In genomic region chr11:67431346-67432249, GRCh38 we compare ENCODE assay signal across 24 cellular contexts. TPM values are rescaled to one million over a fixed set of nuclear protein-coding genes. Genes with fewer than 3 reads are reported as not detected.
DNase-seq lines count a peak whose midpoint lies in the region; ATAC-seq and TF ChIP-seq lines count a peak whose summit lies in the region.
"Had no signal": no experiment of that assay in that cellular context is flagged by ENCODE, and none has a peak within 500 bp of the region (broad histone marks: within the 10 kb centered on the region; RNA-seq: fewer than 3 reads in every experiment).

No MANE protein-coding gene starts in this region.

- no peak overlapping the region for H3K14ac ChIP-seq in H9 (ENCODE audit: insufficient read depth, low read length)

- no peak overlapping the region for H2BK12ac ChIP-seq in H9 (ENCODE audit: insufficient read length, low read depth, low read length)

- no peak overlapping the region for H2BK15ac ChIP-seq in H9 (ENCODE audit: low read depth, low read length)

- H3K27me3 Mint-ChIP-seq in CD8-positive, alpha-beta T cell (ENCODE audit: low read depth): no peaks in the 10 kb centered on the region
- H3K27me3 Mint-ChIP-seq in H9 (ENCODE audit: low read depth): no peaks in the 10 kb centered on the region; the same call in 1 of the 2 replicates
- no peaks in the 10 kb centered on the region for H3K27me3 Mint-ChIP-seq in activated naive CD8-positive, alpha-beta T cell
- no peaks in the 10 kb centered on the region for H3K27me3 Mint-ChIP-seq in natural killer cell treated with Interleukin-12 subunit alpha and Interleukin-12 subunit beta and Interleukin-15 and Interleukin-18, amount 100 ng/mL, for 72 hours
- H3K27me3 Mint-ChIP-seq in osteocyte (ENCODE audit: unreplicated experiment): no peaks in the 10 kb centered on the region

- no peaks in the 10 kb centered on the region for H3K9me3 ChIP-seq in CD8-positive, alpha-beta T cell (ENCODE audit: low read length)
- H3K9me3 ChIP-seq in H9 (ENCODE audit: control insufficient read depth, low read depth, low read length) (no peaks in the 10 kb centered on the region), hepatocyte (ENCODE audit: low read depth) (no peaks in the 10 kb centered on the region), WERI-Rb-1 (ENCODE audit: severe bottlenecking) (no peaks in the 10 kb centered on the region)
- H3K9me3 ChIP-seq: adrenal gland, upper lobe of right lung had no signal

- H3K23ac ChIP-seq in H9 (ENCODE audit: insufficient read length, low read depth, low read length): no peak overlapping the region

- H2BK5ac ChIP-seq in H9 (ENCODE audit: insufficient read length, low read length): no peak overlapping the region

- no peak overlapping the region for H3K27ac ChIP-seq in CD8-positive, alpha-beta T cell (ENCODE audit: low read depth, low read length)
- H3K27ac ChIP-seq in H9 (ENCODE audit: insufficient read length, low read depth, low read length): no peak overlapping the region
- H3K27ac ChIP-seq in hepatocyte: no peak overlapping the region
- no peak overlapping the region for H3K27ac ChIP-seq in caudate nucleus (ENCODE audit: low read depth, low read length)
- no peak overlapping the region for H3K27ac ChIP-seq in WERI-Rb-1
- H3K27ac ChIP-seq: adrenal gland, parathyroid adenoma, SK-N-MC, upper lobe of right lung had no signal

- H3K4me2 ChIP-seq in H9 (ENCODE audit: insufficient read depth, insufficient read length, low read length) (no peak overlapping the region), hepatocyte (no peak overlapping the region)

- H4K91ac ChIP-seq in H9 (ENCODE audit: insufficient read length, low read depth, low read length): no peak overlapping the region

- H3K9ac ChIP-seq in H9 (ENCODE audit: extremely low read depth, insufficient read length, low read length): no peak overlapping the region
- H3K9ac ChIP-seq: parathyroid adenoma had no signal

- intact Hi-C loops in CD8-positive, alpha-beta T cell (cut with DNase I, micrococcal nuclease): no loop called here

- H3K27ac Mint-ChIP-seq in CD8-positive, alpha-beta T cell: peak overlapping the region; percentile 86
- peak overlapping the region in 2 of 3 experiments; percentile 15 to 86; a peak in 3 of 7 replicates for H3K27ac Mint-ChIP-seq in H9
- H3K27ac Mint-ChIP-seq in activated naive CD8-positive, alpha-beta T cell: peak overlapping the region; percentile 55
- H3K27ac Mint-ChIP-seq in natural killer cell treated with Interleukin-12 subunit alpha and Interleukin-12 subunit beta and Interleukin-15 and Interleukin-18, amount 100 ng/mL, for 72 hours: peak overlapping the region; percentile 92 to 96
- no peak overlapping the region for H3K27ac Mint-ChIP-seq in osteocyte (ENCODE audit: unreplicated experiment)

- H4K20me1 ChIP-seq in H9 (ENCODE audit: control insufficient read depth, insufficient read depth, insufficient read length) (no peaks in the 10 kb centered on the region), hepatocyte (ENCODE audit: insufficient read depth, poor library complexity, severe bottlenecking) (no peaks in the 10 kb centered on the region)

- no peak overlapping the region for H4K8ac ChIP-seq in H9 (replicated peaks; ENCODE audit: insufficient read length, low read depth, low read length)

- H3K4me1 ChIP-seq in CD8-positive, alpha-beta T cell (ENCODE audit: insufficient read depth, low read length): peaks cover 63% of the 10 kb centered on the region
- H3K4me1 ChIP-seq in H9 (ENCODE audit: insufficient read depth, low read length) (no peaks in the 10 kb centered on the region; the same call in 1 of the 2 replicates), hepatocyte (ENCODE audit: insufficient read depth) (peaks cover 10% of the 10 kb centered on the region)
- H3K4me1 ChIP-seq: parathyroid adenoma had no signal

- POLR2A ChIA-PET in CD8-positive, alpha-beta T cell (lab: Charles Lee): interaction anchor here (0.9 to 13.3 kb wide), 9 partner anchors 10 to 57 kb away, joined by 3 to 317 read pairs (median 4); partner anchors contain the start of genes AIP, CARNS1, PPP1CA and TBC1D10C

- H3K56ac ChIP-seq in H9 (ENCODE audit: insufficient read length, low read depth, low read length): no peak overlapping the region

- no peaks in the 10 kb centered on the region for H3K9me2 ChIP-seq in hepatocyte (replicated peaks; ENCODE audit: insufficient read depth)

- H3K27me3 ChIP-seq in CD8-positive, alpha-beta T cell (ENCODE audit: insufficient read depth, low read length): no peaks in the 10 kb centered on the region
- no peaks in the 10 kb centered on the region for H3K27me3 ChIP-seq in H9 (ENCODE audit: insufficient read depth, low read length)
- no peaks in the 10 kb centered on the region for H3K27me3 ChIP-seq in hepatocyte
- no peaks in the 10 kb centered on the region for H3K27me3 ChIP-seq in WERI-Rb-1 (ENCODE audit: insufficient read depth, low read depth, severe bottlenecking)
- H3K27me3 ChIP-seq: adrenal gland, upper lobe of right lung had no signal

- H2BK120ac ChIP-seq in H9 (ENCODE audit: low read depth, low read length, poor library complexity, severe bottlenecking): no peak overlapping the region

- no peaks in the 10 kb centered on the region; the same call in 1 of the 2 replicates for H3K79me2 ChIP-seq in H9 (ENCODE audit: insufficient read depth, low read length)
- peaks cover 24% of the 10 kb centered on the region for H3K79me2 ChIP-seq in hepatocyte

- WGBS in H9 (ENCODE audit: extremely low coverage, insufficient read length, low lambda C conversion rate): no CpG with 5 or more reads among the region's 24 CpGs
- WGBS in hepatocyte (ENCODE audit: low lambda C conversion rate, missing lambda C conversion rate): 97% methylated on average over 24 of the region's 24 CpGs

- H3K4me3 ChIP-seq in CD8-positive, alpha-beta T cell (ENCODE audit: low read depth, low read length): no peak overlapping the region
- H3K4me3 ChIP-seq in hepatocyte (no peak overlapping the region), WERI-Rb-1 (ENCODE audit: low read depth, low read length) (no peak overlapping the region)
- H3K4me3 ChIP-seq: adrenal gland, SK-N-MC, upper lobe of right lung had no signal

- H3K4ac ChIP-seq in H9 (ENCODE audit: low read depth, low read length): no peak overlapping the region

- no peak overlapping the region for H2BK20ac ChIP-seq in H9 (ENCODE audit: low read depth, low read length, poor library complexity, severe bottlenecking)

- no peak for DNase-seq in CD8-positive, alpha-beta T cell
- no peak for DNase-seq in H9
- no peak for DNase-seq in natural killer cell treated with Interleukin-12 subunit alpha and Interleukin-12 subunit beta and Interleukin-15 and Interleukin-18, amount 100 ng/mL, for 72 hours (ENCODE audit: low spot score)
- no peak for DNase-seq in hepatocyte (ENCODE audit: low spot score)
- DNase-seq in osteocyte (ENCODE audit: extremely low spot score, unreplicated experiment): no peak
- DNase-seq in caudate nucleus (lab: John Stamatoyannopoulos, UW): no peak
- no peak for DNase-seq in WERI-Rb-1
- DNase-seq: adrenal gland; DMS79 treated with DMSO at 0.1 percent for 48 hours; left colon; midbrain; NCI-H1048; NCI-H2081 treated with DMSO at 0.1 percent for 48 hours; NCI-H524 treated with DMSO at 0.1 percent for 48 hours; OCI-M1; stimulated activated CD4-positive, alpha-beta T cell treated with anti-CD3 and anti-CD28 coated beads, Interleukin-4, amount 100 ng/mL, for 4 hours; upper lobe of right lung had no signal

- no peak for TF ChIP-seq CTCF in CD8-positive, alpha-beta T cell (IDR thresholded peaks at IDR 0.05)
- TF ChIP-seq CTCF in H9 (conservative IDR thresholded peaks at IDR 0.05) (no peak), hepatocyte (IDR thresholded peaks at IDR 0.05; ENCODE audit: poor library complexity) (no peak), osteocyte (IDR thresholded peaks at IDR 0.05) (no peak), WERI-Rb-1 (IDR thresholded peaks at IDR 0.05; ENCODE audit: low read depth, low read length) (no peak)

- no peak overlapping the region for H2AFZ ChIP-seq in H9 (ENCODE audit: low read length)
- H2AFZ ChIP-seq in hepatocyte: no peak overlapping the region
- H2AFZ ChIP-seq: parathyroid adenoma had no signal

- peaks cover 20% of the 10 kb centered on the region for H3K36me3 ChIP-seq in CD8-positive, alpha-beta T cell (ENCODE audit: insufficient read depth, low read length)
- H3K36me3 ChIP-seq in hepatocyte (replicated peaks; ENCODE audit: insufficient read depth, low read depth) (no peaks in the 10 kb centered on the region), WERI-Rb-1 (peaks cover 68% of the 10 kb centered on the region)

- H3K79me1 ChIP-seq in H9 (ENCODE audit: insufficient read depth, low read depth, low read length, poor library complexity, severe bottlenecking): no peaks in the 10 kb centered on the region

- peaks cover 4% of the 10 kb centered on the region for H3K23me2 ChIP-seq in H9 (ENCODE audit: insufficient read length, low read depth, low read length, poor library complexity, severe bottlenecking)

- H4K5ac ChIP-seq in H9 (ENCODE audit: insufficient read length, low read depth, low read length): no peak overlapping the region

- peak overlapping the region; percentile 35 for H3K4me3 Mint-ChIP-seq in CD8-positive, alpha-beta T cell
- H3K4me3 Mint-ChIP-seq in H9 (peak overlapping the region in 1 of 2 experiments; percentile 7; a peak in 3 of 5 replicates), osteocyte (ENCODE audit: unreplicated experiment) (no peak overlapping the region)
- peak overlapping the region; percentile 57 for H3K4me3 Mint-ChIP-seq in activated naive CD8-positive, alpha-beta T cell
- H3K4me3 Mint-ChIP-seq in natural killer cell treated with Interleukin-12 subunit alpha and Interleukin-12 subunit beta and Interleukin-15 and Interleukin-18, amount 100 ng/mL, for 72 hours: peak overlapping the region; percentile 18

- no peaks in the 10 kb centered on the region for H3K9me3 Mint-ChIP-seq in CD8-positive, alpha-beta T cell
- H3K9me3 Mint-ChIP-seq in H9 (no peaks in the 10 kb centered on the region), osteocyte (ENCODE audit: unreplicated experiment) (no peaks in the 10 kb centered on the region)
- no peaks in the 10 kb centered on the region for H3K9me3 Mint-ChIP-seq in activated naive CD8-positive, alpha-beta T cell (ENCODE audit: low read depth)
- no peaks in the 10 kb centered on the region for H3K9me3 Mint-ChIP-seq in natural killer cell treated with Interleukin-12 subunit alpha and Interleukin-12 subunit beta and Interleukin-15 and Interleukin-18, amount 100 ng/mL, for 72 hours

- no peak overlapping the region for H3K18ac ChIP-seq in H9 (ENCODE audit: insufficient read length, low read depth, low read length)

- CTCF ChIA-PET in CD8-positive, alpha-beta T cell (lab: Charles Lee): interaction anchor here (1.0 kb wide), 1 partner anchor 74 kb away, joined by 3 read pairs; the partner anchor contains the start of gene PITPNM1

- H3K4me1 Mint-ChIP-seq in CD8-positive, alpha-beta T cell (ENCODE audit: low read depth): peaks cover 58% of the 10 kb centered on the region
- H3K4me1 Mint-ChIP-seq in H9 (peaks cover 5 to 11% of the 10 kb centered on the region in 2 experiments), osteocyte (ENCODE audit: unreplicated experiment) (peaks cover 11% of the 10 kb centered on the region)
- H3K4me1 Mint-ChIP-seq in activated naive CD8-positive, alpha-beta T cell (ENCODE audit: low read depth): peaks cover 59% of the 10 kb centered on the region
- peaks cover 33 to 40% of the 10 kb centered on the region in 2 donors for H3K4me1 Mint-ChIP-seq in natural killer cell treated with Interleukin-12 subunit alpha and Interleukin-12 subunit beta and Interleukin-15 and Interleukin-18, amount 100 ng/mL, for 72 hours (ENCODE audit: low read depth in 2 of 2)

- H3K36me3 Mint-ChIP-seq in CD8-positive, alpha-beta T cell: peaks cover 38% of the 10 kb centered on the region
- H3K36me3 Mint-ChIP-seq in H9 (ENCODE audit: insufficient read depth in 1 of 3, low read depth in 3 of 3) (peaks cover 9 to 36% (median 31%) of the 10 kb centered on the region in 3 experiments; a peak in 6 of 7 replicates), osteocyte (ENCODE audit: unreplicated experiment) (peaks cover 7% of the 10 kb centered on the region)
- H3K36me3 Mint-ChIP-seq in activated naive CD8-positive, alpha-beta T cell: no peaks in the 10 kb centered on the region
- no peaks in the 10 kb centered on the region for H3K36me3 Mint-ChIP-seq in natural killer cell treated with Interleukin-12 subunit alpha and Interleukin-12 subunit beta and Interleukin-15 and Interleukin-18, amount 100 ng/mL, for 72 hours

- no peak for ATAC-seq in CD8-positive, alpha-beta T cell
- no peak for ATAC-seq in natural killer cell treated with Interleukin-12 subunit alpha and Interleukin-12 subunit beta and Interleukin-15 and Interleukin-18, amount 100 ng/mL, for 72 hours
- ATAC-seq: left colon, upper lobe of right lung had no signal

- no peak overlapping the region for H2AK5ac ChIP-seq in H9 (ENCODE audit: insufficient read length, low read length)

- H3T11ph ChIP-seq in H9 (ENCODE audit: low read length): no peak overlapping the region

RNA-seq across cellular contexts. Expression of gene RPS6KB2, which starts 3.3 kb away (rescaled TPM):
- total RNA-seq in CD8-positive, alpha-beta T cell: 10 to 100 TPM; 71.8 to 76.2 TPM
- total RNA-seq in H9 (2021) (46.6 and 51.7 TPM in 2 replicates), hepatocyte (59.9 and 65.0 TPM in 2 replicates), osteocyte (42.7 and 49.5 TPM in 2 replicates)
- 100 to 1,000 TPM in 1 of 2 donors, 10 to 100 TPM in 1; 95.8 to 112 TPM for total RNA-seq in natural killer cell treated with Interleukin-12 subunit alpha and Interleukin-12 subunit beta and Interleukin-15 and Interleukin-18, amount 100 ng/mL, for 72 hours
- polyA plus RNA-seq in hepatocyte: 105 and 107 TPM in 2 replicates

RNA-seq across cellular contexts. Expression of gene PTPRCAP, which starts 5.9 kb away (rescaled TPM):
- total RNA-seq in CD8-positive, alpha-beta T cell: 100 to 1,000 TPM; 138 to 144 TPM
- total RNA-seq in H9 (2021) (1.7 and 1.9 TPM in 2 replicates), hepatocyte (2.5 and 3.4 TPM in 2 replicates), osteocyte (0.89 and 1.2 TPM in 2 replicates)
- total RNA-seq in natural killer cell treated with Interleukin-12 subunit alpha and Interleukin-12 subunit beta and Interleukin-15 and Interleukin-18, amount 100 ng/mL, for 72 hours: 100 to 1,000 TPM; 198 to 266 TPM
- polyA plus RNA-seq in hepatocyte: 1.0 and 1.3 TPM in 2 replicates
- total RNA-seq: fibroblast of villous mesenchyme, skeletal muscle tissue had no signal

RNA-seq across cellular contexts. Expression of gene CORO1B, which starts 11.7 kb away (rescaled TPM):
- total RNA-seq in CD8-positive, alpha-beta T cell: 1 to 10 TPM; 7.5 to 9.3 TPM
- total RNA-seq in H9 (2021): 80.9 and 86.4 TPM in 2 replicates
- total RNA-seq in natural killer cell treated with Interleukin-12 subunit alpha and Interleukin-12 subunit beta and Interleukin-15 and Interleukin-18, amount 100 ng/mL, for 72 hours: 10 to 100 TPM; 24.1 to 29.0 TPM
- 104 and 118 TPM in 2 replicates for total RNA-seq in hepatocyte
- polyA plus RNA-seq in hepatocyte: 150 and 152 TPM in 2 replicates
- 114 and 116 TPM in 2 replicates for total RNA-seq in osteocyte

RNA-seq across cellular contexts. Expression of gene CARNS1, which starts 16.1 kb away (rescaled TPM):
- 10 to 100 TPM; 11.2 to 12.1 TPM for total RNA-seq in CD8-positive, alpha-beta T cell
- 0.88 and 1.1 TPM in 2 replicates for total RNA-seq in H9 (2021)
- 1 to 10 TPM; 2.3 to 4.9 TPM for total RNA-seq in natural killer cell treated with Interleukin-12 subunit alpha and Interleukin-12 subunit beta and Interleukin-15 and Interleukin-18, amount 100 ng/mL, for 72 hours
- 0.92 and 2.4 TPM in 2 replicates for total RNA-seq in hepatocyte
- polyA plus RNA-seq in hepatocyte: 7.7 and 11.5 TPM in 2 replicates
- total RNA-seq in osteocyte: 0.24 and 0.27 TPM in 2 replicates
- total RNA-seq: fibroblast of villous mesenchyme had no signal

RNA-seq across cellular contexts. Expression of gene GPR152, which starts 20.9 kb away (rescaled TPM):
- total RNA-seq in CD8-positive, alpha-beta T cell: not detected
- total RNA-seq in H9 (2021) (not detected in 2 replicates), hepatocyte (not detected in 2 replicates), osteocyte (not detected in 2 replicates)
- not detected for total RNA-seq in natural killer cell treated with Interleukin-12 subunit alpha and Interleukin-12 subunit beta and Interleukin-15 and Interleukin-18, amount 100 ng/mL, for 72 hours
- not detected in 2 replicates for polyA plus RNA-seq in hepatocyte
- total RNA-seq: cerebellum, fibroblast of villous mesenchyme, left colon, skeletal muscle tissue, upper lobe of right lung had no signal
- polyA plus RNA-seq: adrenal gland, BJ had no signal

Comparison
In these comparisons a context has a peak if more than half of its experiments do, and no peak if none do; other contexts are left out.
1. RNA of gene PTPRCAP, which starts 5.9 kb away (total RNA-seq): 198 to 266 TPM in natural killer cell treated with Interleukin-12 subunit alpha and Interleukin-12 subunit beta and Interleukin-15 and Interleukin-18, amount 100 ng/mL, for 72 hours and 138 to 144 TPM in CD8-positive, alpha-beta T cell; 2.5 to 3.4 TPM in hepatocyte, 1.7 to 1.9 TPM in H9 and 0.89 to 1.2 TPM in osteocyte; every median in the first group is over 10 times any median in the second.